5 cellular contexts compared by ENCODE assay signal in genomic region chr17:78876954-78877517, GRCh38. TPM values are rescaled to one million over a fixed set of nuclear protein-coding genes. Genes with fewer than 3 reads are reported as not detected.
"Had no signal": no experiment of that assay in that cellular context is flagged by ENCODE, and none has a peak within 500 bp of the region (broad histone marks: within the 10 kb centered on the region; RNA-seq: fewer than 3 reads in every experiment).

No MANE protein-coding gene starts in this region.

RNA-seq across cellular contexts. Expression of gene CEP295NL, which starts 26.0 kb away (rescaled TPM):
- total RNA-seq: activated CD4-positive, alpha-beta memory T cell treated with anti-CD3 and anti-CD28 coated beads, Interleukin-2, amount 10 ng/mL, durations not matched to agents 7 days and 5 days; activated naive CD4-positive, alpha-beta T cell treated with anti-CD3 and anti-CD28 coated beads for 36 hours; T-helper 2 cell treated with Interferon-gamma antibody and Interleukin-4, amounts not matched to agents 100 ng/mL and 5 ng/mL, for 36 hours had no signal
- polyA plus RNA-seq: cardiac muscle cell, keratinocyte had no signal
